Comparison of ENCODE assay signal across 8 cellular contexts in the genomic region with DNA sequence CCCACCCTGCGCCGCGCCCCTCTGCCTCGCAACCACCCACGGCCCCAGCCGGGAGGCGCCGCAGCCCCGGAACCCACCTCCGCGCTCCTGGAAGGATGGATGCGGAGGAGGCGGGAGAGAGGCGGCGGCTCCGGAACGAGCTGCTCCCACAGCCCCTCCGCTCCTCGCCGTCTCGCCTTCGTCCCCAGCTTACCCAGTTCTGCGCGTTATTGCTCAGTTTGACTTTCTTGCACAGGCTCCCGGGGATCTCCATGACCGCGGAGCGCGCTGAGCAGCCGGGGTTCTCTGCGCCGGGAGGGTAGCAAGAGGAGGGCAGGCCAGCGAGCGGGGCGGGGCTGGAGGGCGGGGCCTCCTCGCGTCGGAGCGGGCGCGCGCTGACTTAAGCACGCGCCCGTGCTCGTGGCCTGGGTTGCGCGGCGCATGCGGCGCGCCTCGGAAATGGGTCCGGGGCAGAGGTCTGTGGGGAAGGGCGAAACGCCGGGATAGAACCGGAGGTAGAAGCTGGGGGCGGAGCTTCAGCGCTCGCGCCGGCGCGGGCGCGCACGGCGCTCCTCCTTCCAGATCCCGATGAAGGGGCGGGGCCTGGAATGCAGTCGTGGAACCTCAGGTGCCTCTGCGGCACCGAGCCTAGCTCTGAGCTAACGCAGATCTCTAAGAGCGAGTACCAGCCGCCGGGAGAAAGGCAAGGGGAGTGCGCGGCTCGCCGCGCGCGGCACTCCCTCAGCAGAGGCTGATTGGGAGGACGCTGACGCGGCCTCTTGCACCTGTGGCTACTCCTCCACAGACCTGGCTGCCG. TPM values are rescaled to one million over a fixed set of nuclear protein-coding genes. Genes with fewer than 3 reads are reported as not detected.
A peak's percentile ranks its signal among the peaks of the same experiment; 100 is the strongest.
DNase-seq lines count a peak whose midpoint lies in the region; ATAC-seq, FAIRE-seq and TF ChIP-seq lines count a peak whose summit lies in the region.

A gene (minus strand): TSS at position 308 of the 796 bp plus-strand sequence. CDS start 55 bp downstream, at position 253.

- DNase-seq in GM12892 (ENCODE audit: insufficient read length) (peak; percentile 71), NCI-H1436 (lab: John Stamatoyannopoulos, UW) (peak; percentile 95), SW480 (ENCODE audit: low spot score) (peak; percentile 94), Right ventricle myocardium superior (peak; percentile 98), pancreas (peak; percentile 97 to 99 (median 98)), thyroid gland (peak; percentile 99)
- peak; percentile 94 for DNase-seq in activated naive CD8-positive, alpha-beta T cell treated with anti-CD3 and anti-CD28 coated beads, Interleukin-2, amount 50 U/mL, for 24 hours

- H3K27me3 Mint-ChIP-seq in activated naive CD8-positive, alpha-beta T cell treated with anti-CD3 and anti-CD28 coated beads, Interleukin-2, amount 50 U/mL, for 24 hours = no peaks in the 10 kb centered on the region

- TF ChIP-seq POLR2A in GM12892 (IDR thresholded peaks at IDR 0.05; ENCODE audit: low read depth, low read length) (peak; percentile 56; the same call in 1 of the 2 replicates), thyroid gland (IDR thresholded peaks at IDR 0.05) (peak; percentile 65 to 96)

- H3K4me1 ChIP-seq in pancreas (peaks cover 0 to 13% (median 10%) of the 10 kb centered on the region in 3 donors), thyroid gland (peaks cover 8 to 18% of the 10 kb centered on the region in 2 donors)

- H3K27me3 ChIP-seq in pancreas (no peaks in the 10 kb centered on the region), thyroid gland (no peaks in the 10 kb centered on the region)

- no peaks in the 10 kb centered on the region for H3K9me3 Mint-ChIP-seq in activated naive CD8-positive, alpha-beta T cell treated with anti-CD3 and anti-CD28 coated beads, Interleukin-2, amount 50 U/mL, for 24 hours

- FAIRE-seq in GM12892 (lab: Jason Lieb, UNC) (peak; percentile 97), pancreas (lab: Jason Lieb, UNC) (no peak)

- H3K4me3 ChIP-seq in pancreas = peak within 1 kb of the TSS; percentile 74 to 95 (median 87)
- peak within 1 kb of the TSS; percentile 7 to 95 (median 82) for H3K4me3 ChIP-seq in thyroid gland (replicated peaks in 1 of 3)

- H3K27ac ChIP-seq in pancreas = peak within 1 kb of the TSS; percentile 82 to 97 (median 88)
- H3K27ac ChIP-seq in thyroid gland = peak within 1 kb of the TSS; percentile 79 to 85 (median 80)

- TF ChIP-seq CTCF in pancreas (IDR thresholded peaks at IDR 0.05) (no peak), thyroid gland (IDR thresholded peaks at IDR 0.05) (no peak)

- H3K36me3 ChIP-seq in pancreas (no peaks in the 10 kb centered on the region), thyroid gland (no peaks in the 10 kb centered on the region)

- H3K27ac Mint-ChIP-seq in activated naive CD8-positive, alpha-beta T cell treated with anti-CD3 and anti-CD28 coated beads, Interleukin-2, amount 50 U/mL, for 24 hours = peak within 1 kb of the TSS; percentile 87

- intact Hi-C loops in Right ventricle myocardium superior (cut with DNase I) (no loop called here), pancreas (cut with DNase I) (no loop called here), thyroid gland (cut with DNase I) (no loop called here)

- ATAC-seq in HG02840 (IDR thresholded peaks at IDR 0.05; ENCODE audit: low FRiP score, unreplicated experiment) (peak; percentile 87), Right ventricle myocardium superior (ENCODE audit: poor library complexity) (peak; percentile 99), pancreas (peak; percentile 92 to 97 (median 95))
- peak; percentile 91 for ATAC-seq in activated naive CD8-positive, alpha-beta T cell treated with anti-CD3 and anti-CD28 coated beads, Interleukin-2, amount 50 U/mL, for 24 hours

- H3K4me1 Mint-ChIP-seq in activated naive CD8-positive, alpha-beta T cell treated with anti-CD3 and anti-CD28 coated beads, Interleukin-2, amount 50 U/mL, for 24 hours = peaks cover 33% of the 10 kb centered on the region

- H3K4me3 Mint-ChIP-seq in activated naive CD8-positive, alpha-beta T cell treated with anti-CD3 and anti-CD28 coated beads, Interleukin-2, amount 50 U/mL, for 24 hours = peak within 1 kb of the TSS; percentile 90

- H3K36me3 Mint-ChIP-seq in activated naive CD8-positive, alpha-beta T cell treated with anti-CD3 and anti-CD28 coated beads, Interleukin-2, amount 50 U/mL, for 24 hours (ENCODE audit: low read depth) = peaks cover 4% of the 10 kb centered on the region

- WGBS in pancreas, 2 donors = 0 to 1% methylated on average over 90 of the region's 90 CpGs
- WGBS in thyroid gland, 2 donors = 0 to 1% methylated on average over 22 to 35 of the region's 90 CpGs

- H3K9me3 ChIP-seq in pancreas = no peaks in the 10 kb centered on the region
- H3K9me3 ChIP-seq in thyroid gland = no peaks in the 10 kb centered on the region

RNA-seq across cellular contexts. Expression of the gene that starts here (rescaled TPM):
- 35.2 TPM for polyA plus RNA-seq in GM12892 (2012; ENCODE audit: missing spikeins)
- 7.8 TPM for total RNA-seq in Right ventricle myocardium superior
- total RNA-seq in pancreas = 10 to 100 TPM; 19.1 to 45.1 (median 26.3) TPM
- 10 to 100 TPM; 19.8 to 25.6 TPM for polyA plus RNA-seq in pancreas
- total RNA-seq in thyroid gland = 10 to 100 TPM; 22.7 to 35.3 (median 29.6) TPM

Comparison
In these comparisons a context has a peak if more than half of its experiments do, and no peak if none do; other contexts are left out.
1. Peak in every context shown above with its lines: DNase-seq, ATAC-seq, H3K4me3 ChIP-seq and H3K27ac ChIP-seq.